1 cellular context compared by ENCODE assay signal in genomic region chr5:170302729-170303501, GRCh38.
TF ChIP-seq lines count a peak whose summit lies in the region.

No MANE protein-coding gene starts in this region.

TF ChIP-seq in GM12878, 131 proteins besides CTCF, POLR2A, EP300 and RAD21 (continued from another document):
- TF ChIP-seq IRF5 (IDR thresholded peaks at IDR 0.05; ENCODE audit: borderline replicate concordance) (no peak), ELK1 (IDR thresholded peaks at IDR 0.05; ENCODE audit: low read depth, low read length) (peak; percentile 99), ZBTB40 (IDR thresholded peaks at IDR 0.05; ENCODE audit: borderline replicate concordance) (no peak)
TF ChIP-seq in GM12878: peak in this region for 9.
